Comparison of ENCODE assay signal across 10 cellular contexts in the genomic region with DNA sequence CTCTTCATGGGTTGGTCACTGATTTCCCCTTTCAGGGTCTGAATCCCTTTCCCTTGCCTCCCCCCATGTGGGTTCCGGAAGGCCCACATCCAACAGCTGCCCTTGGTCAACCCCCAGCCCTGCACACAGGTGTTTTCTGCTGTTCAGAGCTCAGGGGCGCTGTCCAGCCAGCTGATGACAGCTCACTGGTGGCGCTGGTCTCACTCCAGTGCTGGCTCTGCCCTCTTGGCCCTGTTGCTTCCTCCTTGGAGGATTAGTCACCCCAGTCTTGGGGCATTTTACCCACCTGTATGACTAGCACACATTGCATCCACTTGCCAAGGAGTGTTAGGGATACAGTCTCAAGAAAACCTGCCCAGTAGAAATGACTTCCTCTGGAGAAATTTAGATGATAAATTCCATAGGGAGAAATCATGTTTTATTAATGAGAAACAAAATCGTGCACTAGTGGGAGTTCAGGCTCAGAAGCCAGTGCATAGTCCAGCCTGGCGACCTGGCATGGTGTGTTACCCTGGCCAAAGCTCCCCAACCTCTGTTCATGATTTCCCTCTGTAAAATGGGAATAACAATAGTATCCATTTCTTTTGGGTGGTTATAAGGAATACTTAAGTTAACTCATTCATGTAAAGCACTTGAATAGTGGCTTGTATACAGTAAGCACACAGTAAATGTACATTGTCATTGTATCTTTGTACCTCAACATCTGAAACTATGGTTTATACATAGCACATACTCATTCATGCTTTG. TPM values are rescaled to one million over a fixed set of nuclear protein-coding genes. Genes with fewer than 3 reads are reported as not detected.
DNase-seq lines count a peak whose midpoint lies in the region; ATAC-seq, FAIRE-seq and TF ChIP-seq lines count a peak whose summit lies in the region.
"Had no signal": no experiment of that assay in that cellular context is flagged by ENCODE, and none has a peak within 500 bp of the region (broad histone marks: within the 10 kb centered on the region; RNA-seq: fewer than 3 reads in every experiment).

No MANE protein-coding gene starts in this region.

- H3K27ac ChIP-seq in iPS-20b (ENCODE audit: low read length) (peak overlapping the region; percentile 16), small intestine (ENCODE audit: low read depth in 1 of 2, low read length in 1 of 2) (peak overlapping the region in 1 of 2 donors; percentile 43)
- H3K27ac ChIP-seq in effector memory CD4-positive, alpha-beta T cell (ENCODE audit: insufficient read depth, low read length, poor library complexity, severe bottlenecking) = no peak overlapping the region

- H3K27me3 Mint-ChIP-seq in natural killer cell (ENCODE audit: low read depth in 2 of 2) = no peaks in the 10 kb centered on the region
- H3K27me3 Mint-ChIP-seq: activated naive CD8-positive, alpha-beta T cell treated with anti-CD3 and anti-CD28 coated beads, Interleukin-2, amount 50 U/mL, for 24 hours; CD8-positive, alpha-beta memory T cell had no signal

- no peak overlapping the region for H3K27ac Mint-ChIP-seq in natural killer cell
- H3K27ac Mint-ChIP-seq: activated naive CD8-positive, alpha-beta T cell treated with anti-CD3 and anti-CD28 coated beads, Interleukin-2, amount 50 U/mL, for 24 hours; CD8-positive, alpha-beta memory T cell had no signal

- peak overlapping the region; percentile 22; the same call in 1 of the 2 replicates for H3K9ac ChIP-seq in iPS-20b (ENCODE audit: low read depth, low read length)

- H3K9me3 ChIP-seq in iPS-20b (ENCODE audit: insufficient read depth, low read depth, low read length) = no peaks in the 10 kb centered on the region
- H3K9me3 ChIP-seq in small intestine (ENCODE audit: control insufficient read depth, low read depth) = no peaks in the 10 kb centered on the region
- no peaks in the 10 kb centered on the region for H3K9me3 ChIP-seq in effector memory CD4-positive, alpha-beta T cell (ENCODE audit: control insufficient read depth, low read length)
- H3K9me3 ChIP-seq in BE2C = no peaks in the 10 kb centered on the region

- H3K4me1 ChIP-seq in iPS-20b (ENCODE audit: insufficient read depth, low read length) (peaks cover 73% of the 10 kb centered on the region), small intestine (ENCODE audit: control insufficient read depth in 2 of 2, insufficient read depth in 1 of 2, low read depth in 1 of 2, low read length in 1 of 2) (peaks cover 5 to 23% of the 10 kb centered on the region in 2 donors), BE2C (no peaks in the 10 kb centered on the region)
- no peaks in the 10 kb centered on the region for H3K4me1 ChIP-seq in effector memory CD4-positive, alpha-beta T cell (ENCODE audit: control insufficient read depth, insufficient read depth, low read length, poor library complexity, severe bottlenecking)

- no peaks in the 10 kb centered on the region for H3K9me3 Mint-ChIP-seq in natural killer cell
- H3K9me3 Mint-ChIP-seq: activated naive CD8-positive, alpha-beta T cell treated with anti-CD3 and anti-CD28 coated beads, Interleukin-2, amount 50 U/mL, for 24 hours; CD8-positive, alpha-beta memory T cell had no signal

- no peaks in the 10 kb centered on the region for H3K36me3 Mint-ChIP-seq in natural killer cell

- H3K4me3 ChIP-seq in iPS-20b (ENCODE audit: low read length) (no peak overlapping the region; the same call in 1 of the 2 replicates), small intestine (ENCODE audit: low read depth in 1 of 2, low read length in 2 of 2) (no peak overlapping the region), BE2C (ENCODE audit: low read depth, low read length) (no peak overlapping the region)
- no peak overlapping the region for H3K4me3 ChIP-seq in effector memory CD4-positive, alpha-beta T cell (ENCODE audit: insufficient read depth, low read depth, low read length, poor library complexity, severe bottlenecking)

- no peak overlapping the region for H3K4me3 Mint-ChIP-seq in natural killer cell
- H3K4me3 Mint-ChIP-seq: activated naive CD8-positive, alpha-beta T cell treated with anti-CD3 and anti-CD28 coated beads, Interleukin-2, amount 50 U/mL, for 24 hours; CD8-positive, alpha-beta memory T cell had no signal

- peaks cover 48 to 49% of the 10 kb centered on the region in 2 donors for H3K4me1 Mint-ChIP-seq in natural killer cell

- FAIRE-seq in small intestine (lab: Jason Lieb, UNC) = no peak

- DNase-seq in HPDE6-E6E7 (ENCODE audit: extremely low spot score) = peak; percentile 89
- peak; percentile 68 to 77 for DNase-seq in SW 1271 (lab: John Stamatoyannopoulos, UW)
- peak; percentile 81 for DNase-seq in small intestine
- no peak for DNase-seq in anterior cingulate cortex (lab: John Stamatoyannopoulos, UW)
- DNase-seq in effector memory CD4-positive, alpha-beta T cell = no peak
- DNase-seq in BE2C = no peak
- no peak for DNase-seq in natural killer cell
- DNase-seq: activated naive CD8-positive, alpha-beta T cell treated with anti-CD3 and anti-CD28 coated beads, Interleukin-2, amount 50 U/mL, for 24 hours; CD8-positive, alpha-beta memory T cell had no signal

- no peaks in the 10 kb centered on the region for H3K27me3 ChIP-seq in iPS-20b (ENCODE audit: insufficient read depth, low read length)
- no peaks in the 10 kb centered on the region for H3K27me3 ChIP-seq in small intestine (ENCODE audit: control insufficient read depth in 2 of 2, insufficient read depth in 2 of 2, low read length in 2 of 2)
- no peaks in the 10 kb centered on the region for H3K27me3 ChIP-seq in effector memory CD4-positive, alpha-beta T cell (replicated peaks; ENCODE audit: control insufficient read depth, insufficient read depth, low read length, poor library complexity, severe bottlenecking)
- peaks cover 8% of the 10 kb centered on the region for H3K27me3 ChIP-seq in BE2C

- intact Hi-C loops in natural killer cell (cut with micrococcal nuclease) = no loop called here

- H3K36me3 ChIP-seq in iPS-20b (ENCODE audit: insufficient read depth, low read depth, low read length) = no peaks in the 10 kb centered on the region; the same call in 1 of the 2 replicates
- no peaks in the 10 kb centered on the region for H3K36me3 ChIP-seq in small intestine (ENCODE audit: control insufficient read depth in 2 of 2, insufficient read depth in 2 of 2, low read length in 2 of 2)
- no peaks in the 10 kb centered on the region for H3K36me3 ChIP-seq in effector memory CD4-positive, alpha-beta T cell (ENCODE audit: control insufficient read depth, insufficient read depth, low read length)
- no peaks in the 10 kb centered on the region for H3K36me3 ChIP-seq in BE2C

- ATAC-seq in natural killer cell = no peak
- ATAC-seq: activated naive CD8-positive, alpha-beta T cell treated with anti-CD3 and anti-CD28 coated beads, Interleukin-2, amount 50 U/mL, for 24 hours had no signal

- TF ChIP-seq CTCF in BE2C (IDR thresholded peaks at IDR 0.05; ENCODE audit: low read depth, low read length) (no peak), natural killer cell (IDR thresholded peaks at IDR 0.05) (no peak)

- 35 to 58% (median 36%) methylated on average over 5 of the region's 5 CpGs for WGBS in small intestine, 3 donors

RNA-seq across cellular contexts. Expression of a gene that starts 21.6 kb away (rescaled TPM):
- 10 to 100 TPM in 1 of 3 donors, 1 to 10 TPM in 1, under 1 TPM in 1; 0.89 to 17.4 (median 1.1) TPM for polyA plus RNA-seq in small intestine
- polyA plus RNA-seq in BE2C (2012; ENCODE audit: insufficient read depth, insufficient read length, low read depth) = not detected
- total RNA-seq in natural killer cell = 10 to 100 TPM; 19.3 to 34.1 (median 32.9) TPM

Comparison
In these comparisons a context has a peak if more than half of its experiments do, and no peak if none do; other contexts are left out.
1. DNase-seq: peak in HPDE6-E6E7 (single experiment), SW 1271 (2 of 2) and small intestine (single experiment); none in anterior cingulate cortex (0 of 58), effector memory CD4-positive, alpha-beta T cell (0 of 3), BE2C (single experiment) and natural killer cell (single experiment).